13 cellular contexts compared by ENCODE assay signal in the genomic region with DNA sequence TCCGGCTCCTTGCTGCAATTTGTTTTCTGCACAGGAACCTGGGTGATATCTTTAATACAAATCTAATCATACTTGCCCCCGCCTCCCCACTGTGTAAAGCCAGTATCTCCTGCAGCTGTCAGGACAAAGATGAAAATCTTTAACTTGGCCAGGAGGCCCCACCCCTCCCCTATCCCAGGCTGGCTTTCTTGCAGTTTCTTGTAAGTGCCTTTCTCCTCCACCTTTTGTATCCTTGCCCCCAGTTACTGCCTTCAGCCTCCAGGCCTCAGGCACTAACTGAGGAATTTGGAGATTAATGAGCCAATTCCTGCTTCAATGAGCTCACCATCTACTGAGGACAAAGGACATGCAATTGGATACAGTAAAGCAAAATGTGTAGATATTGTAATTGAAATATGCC. TPM values are rescaled to one million over a fixed set of nuclear protein-coding genes. Genes with fewer than 3 reads are reported as not detected.
A peak's percentile ranks its signal among the peaks of the same experiment; 100 is the strongest.
DNase-seq lines count a peak whose midpoint lies in the region; ATAC-seq lines count a peak whose summit lies in the region.
"Had no signal": no experiment of that assay in that cellular context is flagged by ENCODE, and none has a peak within 500 bp of the region (broad histone marks: within the 10 kb centered on the region; RNA-seq: fewer than 3 reads in every experiment).

No MANE protein-coding gene starts in this region.

- H3K27ac ChIP-seq in iPS-20b (ENCODE audit: low read length), result peak overlapping the region; percentile 33
- peak overlapping the region; percentile 78 for H3K27ac ChIP-seq in thymus (ENCODE audit: low read depth)
- H3K27ac ChIP-seq: C4-2B had no signal

- H3K4me1 ChIP-seq in iPS-20b (ENCODE audit: insufficient read depth, low read length) (peaks cover 35% of the 10 kb centered on the region), thymus (ENCODE audit: control insufficient read depth, insufficient read depth, low read length) (peaks cover 54% of the 10 kb centered on the region)

- peaks cover 70% of the 10 kb centered on the region for H3K36me3 Mint-ChIP-seq in activated naive CD4-positive, alpha-beta T cell treated with anti-CD3 and anti-CD28 coated beads, Interleukin-2, amount 10 ng/mL, durations not matched to agents 7 days and 5 days
- peaks cover 10% of the 10 kb centered on the region for H3K36me3 Mint-ChIP-seq in T-helper 17 cell (ENCODE audit: low read depth)

- H3K9me3 ChIP-seq in T-helper 17 cell (ENCODE audit: control insufficient read depth, low read length, poor library complexity, severe bottlenecking), result no peaks in the 10 kb centered on the region
- H3K9me3 ChIP-seq in iPS-20b (ENCODE audit: insufficient read depth, low read depth, low read length), result no peaks in the 10 kb centered on the region
- no peaks in the 10 kb centered on the region for H3K9me3 ChIP-seq in thymus (ENCODE audit: control insufficient read depth)

- H3K27ac Mint-ChIP-seq in activated naive CD4-positive, alpha-beta T cell treated with anti-CD3 and anti-CD28 coated beads, Interleukin-2, amount 10 ng/mL, durations not matched to agents 7 days and 5 days, result peak overlapping the region; percentile 86
- H3K27ac Mint-ChIP-seq in T-helper 17 cell, result peak overlapping the region; percentile 95

- H3K36me3 ChIP-seq in iPS-20b (ENCODE audit: insufficient read depth, low read depth, low read length) (peaks cover under 1% of the 10 kb centered on the region; the same call in 1 of the 2 replicates), thymus (ENCODE audit: control insufficient read depth, insufficient read depth) (peaks cover 15% of the 10 kb centered on the region)

- WGBS in thymus, result 15% methylated on average over 2 of the region's 2 CpGs

- ATAC-seq in T-helper 17 cell, result no peak
- no peak for ATAC-seq in HG03378 (IDR thresholded peaks at IDR 0.05; ENCODE audit: unreplicated experiment)

- no peaks in the 10 kb centered on the region for H3K9me3 Mint-ChIP-seq in activated naive CD4-positive, alpha-beta T cell treated with anti-CD3 and anti-CD28 coated beads, Interleukin-2, amount 10 ng/mL, durations not matched to agents 7 days and 5 days

- no peak for DNase-seq in activated naive CD4-positive, alpha-beta T cell treated with anti-CD3 and anti-CD28 coated beads, Interleukin-2, amount 10 ng/mL, durations not matched to agents 7 days and 5 days
- no peak for DNase-seq in activated naive CD4-positive, alpha-beta T cell treated with Interleukin-2 at 50 U/mL for 16 hours
- no peak for DNase-seq in T-helper 17 cell
- DNase-seq in UCSD-AML1 (lab: John Stamatoyannopoulos, UW; ENCODE audit: unreplicated experiment), result no peak
- DNase-seq in H4 (ENCODE audit: low spot score), result no peak
- DNase-seq: NCI-H187 treated with DMSO at 0.1 percent for 48 hours, substantia nigra, T-helper 9 cell had no signal

- H3K9ac ChIP-seq in iPS-20b (ENCODE audit: low read depth, low read length), result peak overlapping the region; percentile 43; the same call in 1 of the 2 replicates

- H3K4me3 Mint-ChIP-seq in activated naive CD4-positive, alpha-beta T cell treated with anti-CD3 and anti-CD28 coated beads, Interleukin-2, amount 10 ng/mL, durations not matched to agents 7 days and 5 days, result peak overlapping the region; percentile 57
- peak overlapping the region; percentile 79 for H3K4me3 Mint-ChIP-seq in T-helper 17 cell

- CTCF ChIA-PET in activated naive CD4-positive, alpha-beta T cell treated with anti-CD3 and anti-CD28 coated beads, Interleukin-2, amount 10 ng/mL, durations not matched to agents 7 days and 5 days (lab: Charles Lee), result interaction anchor here (1.1 kb wide), 1 partner anchor 11 kb away, joined by 3 read pairs; no protein-coding TSS in a partner anchor

- no peaks in the 10 kb centered on the region for H3K27me3 Mint-ChIP-seq in activated naive CD4-positive, alpha-beta T cell treated with anti-CD3 and anti-CD28 coated beads, Interleukin-2, amount 10 ng/mL, durations not matched to agents 7 days and 5 days
- no peaks in the 10 kb centered on the region for H3K27me3 Mint-ChIP-seq in T-helper 17 cell

- H3K4me1 Mint-ChIP-seq in activated naive CD4-positive, alpha-beta T cell treated with anti-CD3 and anti-CD28 coated beads, Interleukin-2, amount 10 ng/mL, durations not matched to agents 7 days and 5 days, result peaks cover 77% of the 10 kb centered on the region
- H3K4me1 Mint-ChIP-seq in T-helper 17 cell, result peaks cover 54% of the 10 kb centered on the region

- H3K4me3 ChIP-seq in iPS-20b (ENCODE audit: low read length) (no peak overlapping the region), thymus (ENCODE audit: low read length) (no peak overlapping the region)
- H3K4me3 ChIP-seq: skin epidermis had no signal

- H3K27me3 ChIP-seq in iPS-20b (ENCODE audit: insufficient read depth, low read length) (no peaks in the 10 kb centered on the region), thymus (ENCODE audit: control insufficient read depth, insufficient read depth) (no peaks in the 10 kb centered on the region)

RNA-seq across cellular contexts. Expression of gene GCSAM, which starts 6.5 kb away (rescaled TPM):
- 10 to 100 TPM; 14.2 to 21.2 TPM for total RNA-seq in T-helper 17 cell
- polyA plus RNA-seq in thymus, result 18.0 TPM
- not detected in 2 replicates for total RNA-seq in H4 (2014; rRNA removed; shearing (Covaris generic))

RNA-seq across cellular contexts. Expression of gene C3orf52, which starts 40.3 kb away (rescaled TPM):
- total RNA-seq in T-helper 17 cell, result 1 to 10 TPM; 2.0 to 4.1 TPM
- polyA plus RNA-seq in thymus, result 5.8 TPM
- 2.0 and 3.0 TPM in 2 replicates for total RNA-seq in H4 (2014; rRNA removed; shearing (Covaris generic))

Comparison
In these comparisons a context has a peak if more than half of its experiments do, and no peak if none do; other contexts are left out.
1. RNA of gene GCSAM, which starts 6.5 kb away (total RNA-seq): 14.2 to 21.2 TPM in T-helper 17 cell; not detected in H4; every median in the first group is over 10 times any median in the second.